15 cellular contexts compared by ENCODE assay signal in the genomic region with DNA sequence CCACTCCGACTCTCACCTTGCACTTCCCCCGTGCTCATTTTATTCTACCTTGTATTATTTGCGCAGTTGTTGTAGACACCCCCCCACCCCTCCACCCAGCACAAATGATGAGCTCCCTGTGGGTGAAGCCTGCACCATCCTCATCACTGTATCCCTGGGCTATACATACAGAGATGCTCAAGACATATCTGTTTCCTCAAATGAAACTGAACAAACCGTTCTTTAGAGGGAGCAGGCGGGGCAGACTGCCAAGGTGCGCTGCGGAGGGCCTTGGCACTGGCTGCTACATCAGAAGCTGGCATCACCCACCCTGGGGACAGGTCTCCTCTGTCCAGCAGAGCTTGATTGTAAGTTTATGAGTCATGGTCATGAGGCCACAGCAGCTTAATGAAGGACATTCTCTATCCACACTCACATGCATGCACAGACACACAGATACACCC. TPM values are rescaled to one million over a fixed set of nuclear protein-coding genes. Genes with fewer than 3 reads are reported as not detected.
DNase-seq lines count a peak whose midpoint lies in the region; ATAC-seq and TF ChIP-seq lines count a peak whose summit lies in the region.
"Had no signal": no experiment of that assay in that cellular context is flagged by ENCODE, and none has a peak within 500 bp of the region (broad histone marks: within the 10 kb centered on the region; RNA-seq: fewer than 3 reads in every experiment).

No MANE protein-coding gene starts in this region.

- H3K27ac ChIP-seq in layer of hippocampus (ENCODE audit: low read depth, low read length): peak overlapping the region; percentile 93
- peak overlapping the region; percentile 96 for H3K27ac ChIP-seq in substantia nigra (ENCODE audit: low read depth, low read length, poor library complexity, severe bottlenecking)
- H3K27ac ChIP-seq: C4-2B, KMS-11, SJSA1, vagina had no signal

- TF ChIP-seq CTCF in chondrocyte (IDR thresholded peaks at IDR 0.05): no peak

- H3K27me3 ChIP-seq in layer of hippocampus (ENCODE audit: control insufficient read depth, insufficient read depth, low read length): no peaks in the 10 kb centered on the region
- H3K27me3 ChIP-seq: vagina had no signal

- H3K27ac Mint-ChIP-seq in chondrocyte (ENCODE audit: unreplicated experiment): peak overlapping the region; percentile 7
- no peak overlapping the region for H3K27ac Mint-ChIP-seq in activated naive CD4-positive, alpha-beta T cell treated with anti-CD3 and anti-CD28 coated beads, Interleukin-2, amount 50 U/mL, for 72 hours
- H3K27ac Mint-ChIP-seq: memory B cell had no signal

- peaks cover 18% of the 10 kb centered on the region for H3K4me1 Mint-ChIP-seq in chondrocyte (ENCODE audit: low read depth)
- H3K4me1 Mint-ChIP-seq: memory B cell had no signal

- TF ChIP-seq RAD21 in Ishikawa (IDR thresholded peaks at IDR 0.05; ENCODE audit: low read depth): no peak

- H3K4me3 Mint-ChIP-seq in chondrocyte (ENCODE audit: unreplicated experiment): no peak overlapping the region
- H3K4me3 Mint-ChIP-seq: memory B cell had no signal

- DNase-seq in chondrocyte (ENCODE audit: low spot score): no peak
- peak in 38 of 49 donors; percentile 29 to 90 (median 60) for DNase-seq in substantia nigra (lab: John Stamatoyannopoulos, UW)
- DNase-seq in iPS-NIHi7 (ENCODE audit: extremely low spot score): no peak
- no peak for DNase-seq in NCI-H748 (lab: John Stamatoyannopoulos, UW; ENCODE audit: unreplicated experiment)
- DNase-seq in activated naive CD4-positive, alpha-beta T cell treated with anti-CD3 and anti-CD28 coated beads, Interleukin-2, amount 50 U/mL, for 72 hours (ENCODE audit: low spot score in 2 of 2): no peak
- DNase-seq: activated naive CD4-positive, alpha-beta T cell treated with Interleukin-2 at 50 U/mL for 16 hours; NCI-H1694 treated with DMSO at 0.1 percent for 48 hours had no signal

- no peaks in the 10 kb centered on the region for H3K9me3 Mint-ChIP-seq in chondrocyte (ENCODE audit: low read depth)
- H3K9me3 Mint-ChIP-seq in activated naive CD4-positive, alpha-beta T cell treated with anti-CD3 and anti-CD28 coated beads, Interleukin-2, amount 50 U/mL, for 72 hours: no peaks in the 10 kb centered on the region
- H3K9me3 Mint-ChIP-seq: memory B cell had no signal

- no peak for TF ChIP-seq EP300 in Ishikawa (IDR thresholded peaks at IDR 0.05; ENCODE audit: borderline replicate concordance)

- no peak for ATAC-seq in GM18909 (IDR thresholded peaks at IDR 0.05; ENCODE audit: poor library complexity, unreplicated experiment)
- ATAC-seq in activated naive CD4-positive, alpha-beta T cell treated with anti-CD3 and anti-CD28 coated beads, Interleukin-2, amount 50 U/mL, for 72 hours: no peak

- peaks cover 1% of the 10 kb centered on the region for H3K36me3 Mint-ChIP-seq in chondrocyte (ENCODE audit: low read depth)
- H3K36me3 Mint-ChIP-seq in activated naive CD4-positive, alpha-beta T cell treated with anti-CD3 and anti-CD28 coated beads, Interleukin-2, amount 50 U/mL, for 72 hours: no peaks in the 10 kb centered on the region
- H3K36me3 Mint-ChIP-seq: memory B cell had no signal

- peaks cover 10% of the 10 kb centered on the region for H3K27me3 Mint-ChIP-seq in chondrocyte (ENCODE audit: low read depth)

TF ChIP-seq in Ishikawa, 13 proteins besides CTCF, POLR2A, EP300 and RAD21:
- TF ChIP-seq CEBPB (IDR thresholded peaks at IDR 0.05) (no peak), YY1 (IDR thresholded peaks at IDR 0.05; ENCODE audit: low read depth) (no peak), TEAD4 (IDR thresholded peaks at IDR 0.05) (no peak)
- TF ChIP-seq, protein P1, sequence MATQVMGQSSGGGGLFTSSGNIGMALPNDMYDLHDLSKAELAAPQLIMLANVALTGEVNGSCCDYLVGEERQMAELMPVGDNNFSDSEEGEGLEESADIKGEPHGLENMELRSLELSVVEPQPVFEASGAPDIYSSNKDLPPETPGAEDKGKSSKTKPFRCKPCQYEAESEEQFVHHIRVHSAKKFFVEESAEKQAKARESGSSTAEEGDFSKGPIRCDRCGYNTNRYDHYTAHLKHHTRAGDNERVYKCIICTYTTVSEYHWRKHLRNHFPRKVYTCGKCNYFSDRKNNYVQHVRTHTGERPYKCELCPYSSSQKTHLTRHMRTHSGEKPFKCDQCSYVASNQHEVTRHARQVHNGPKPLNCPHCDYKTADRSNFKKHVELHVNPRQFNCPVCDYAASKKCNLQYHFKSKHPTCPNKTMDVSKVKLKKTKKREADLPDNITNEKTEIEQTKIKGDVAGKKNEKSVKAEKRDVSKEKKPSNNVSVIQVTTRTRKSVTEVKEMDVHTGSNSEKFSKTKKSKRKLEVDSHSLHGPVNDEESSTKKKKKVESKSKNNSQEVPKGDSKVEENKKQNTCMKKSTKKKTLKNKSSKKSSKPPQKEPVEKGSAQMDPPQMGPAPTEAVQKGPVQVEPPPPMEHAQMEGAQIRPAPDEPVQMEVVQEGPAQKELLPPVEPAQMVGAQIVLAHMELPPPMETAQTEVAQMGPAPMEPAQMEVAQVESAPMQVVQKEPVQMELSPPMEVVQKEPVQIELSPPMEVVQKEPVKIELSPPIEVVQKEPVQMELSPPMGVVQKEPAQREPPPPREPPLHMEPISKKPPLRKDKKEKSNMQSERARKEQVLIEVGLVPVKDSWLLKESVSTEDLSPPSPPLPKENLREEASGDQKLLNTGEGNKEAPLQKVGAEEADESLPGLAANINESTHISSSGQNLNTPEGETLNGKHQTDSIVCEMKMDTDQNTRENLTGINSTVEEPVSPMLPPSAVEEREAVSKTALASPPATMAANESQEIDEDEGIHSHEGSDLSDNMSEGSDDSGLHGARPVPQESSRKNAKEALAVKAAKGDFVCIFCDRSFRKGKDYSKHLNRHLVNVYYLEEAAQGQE (IDR thresholded peaks at IDR 0.05; ENCODE audit: low read depth): 0 out of 2 replicates have a peak, but pooled peaks have one; percentile 6

RNA-seq across cellular contexts. Expression of a gene that starts 29.0 kb away (rescaled TPM):
- 8.0 to 28.6 TPM (median 10.5 TPM) in 3 replicates for total RNA-seq in chondrocyte
- total RNA-seq in activated naive CD4-positive, alpha-beta T cell treated with anti-CD3 and anti-CD28 coated beads, Interleukin-2, amount 50 U/mL, for 72 hours: not detected

Comparison
In these comparisons a context has a peak if more than half of its experiments do, and no peak if none do; other contexts are left out.
1. DNase-seq: peak in substantia nigra (38 of 49); none in chondrocyte (single experiment), iPS-NIHi7 (single experiment), NCI-H748 (single experiment) and activated naive CD4-positive, alpha-beta T cell treated with anti-CD3 and anti-CD28 coated beads, Interleukin-2, amount 50 U/mL, for 72 hours (0 of 2).